Comparison of ENCODE assay signal across 8 cellular contexts in genomic region chr17:4263282-4264215, GRCh38. TPM values are rescaled to one million over a fixed set of nuclear protein-coding genes. Genes with fewer than 3 reads are reported as not detected.
DNase-seq lines count a peak whose midpoint lies in the region; ATAC-seq and TF ChIP-seq lines count a peak whose summit lies in the region.

TSS of gene ANKFY1 (minus strand) at chr17:4263979. CDS start at chr17:4263941, 38 bp downstream.

- DNase-seq in GM13976 (ENCODE audit: low spot score) (peak; percentile 99), NCI-H187 treated with DMSO at 0.1 percent for 48 hours (lab: John Stamatoyannopoulos, UW) (peak; percentile 54), T-helper 2 cell (peak; percentile 92 to 97 (median 96)), right atrium auricular region (ENCODE audit: low spot score) (peak; percentile 94), psoas muscle (peak; percentile 97 to 99)

- H3K36me3 ChIP-seq in right atrium auricular region (no peaks in the 10 kb centered on the region), psoas muscle (ENCODE audit: insufficient read depth in 1 of 2, low read depth in 1 of 2) (peaks cover 0 to 14% of the 10 kb centered on the region in 2 donors), urinary bladder (ENCODE audit: insufficient read depth) (no peaks in the 10 kb centered on the region)

- H3K4me1 ChIP-seq in right atrium auricular region: peaks cover 0 to 22% of the 10 kb centered on the region in 2 donors
- peaks cover 11% of the 10 kb centered on the region for H3K4me1 ChIP-seq in psoas muscle
- H3K4me1 ChIP-seq in urinary bladder (ENCODE audit: insufficient read depth): peaks cover 2% of the 10 kb centered on the region

- in situ Hi-C loops in GM13976 (cut with MboI; ENCODE audit: low sequenced_read_pairs, unreplicated experiment): no loop called here

- H3K9me3 ChIP-seq in right atrium auricular region (peaks cover 0 to 11% of the 10 kb centered on the region in 2 donors), psoas muscle (peaks cover 15% of the 10 kb centered on the region)

- no peaks in the 10 kb centered on the region for H3K27me3 ChIP-seq in right atrium auricular region
- H3K27me3 ChIP-seq in psoas muscle (ENCODE audit: insufficient read depth in 3 of 3, low read length in 2 of 3): no peaks in the 10 kb centered on the region

- H3K27ac ChIP-seq in angular gyrus (ENCODE audit: low read depth, low read length) (peak within 1 kb of the TSS; percentile 76), right atrium auricular region (peak within 1 kb of the TSS; percentile 75 to 84), psoas muscle (peak within 1 kb of the TSS; percentile 85), urinary bladder (ENCODE audit: low read depth) (peak within 1 kb of the TSS; percentile 72)

- ATAC-seq in HG02885 (IDR thresholded peaks at IDR 0.05; ENCODE audit: poor library complexity, unreplicated experiment) (peak; percentile 88), psoas muscle (peak; percentile 94 to 97 (median 96))

- intact Hi-C loops in psoas muscle (cut with DNase I): loop anchor here (5.0 kb wide), 1 partner anchor 46 kb away; no protein-coding TSS in a partner anchor

- TF ChIP-seq CTCF in GM13976 (IDR thresholded peaks at IDR 0.05; ENCODE audit: borderline replicate concordance, control extremely low read depth, extremely low read depth, insufficient read depth, missing control alignments) (no peak), right atrium auricular region (IDR thresholded peaks at IDR 0.05) (peak in 1 of 2 donors; percentile 23), psoas muscle (IDR thresholded peaks at IDR 0.05) (peak; percentile 8)

- peak within 1 kb of the TSS; percentile 69 to 100 for H3K4me3 ChIP-seq in right atrium auricular region
- H3K4me3 ChIP-seq in psoas muscle: peak within 1 kb of the TSS; percentile 84
- H3K4me3 ChIP-seq in urinary bladder (ENCODE audit: low read depth, low read length): peak within 1 kb of the TSS; percentile 98

- WGBS in psoas muscle, 3 donors: 0 to 1% (median 0%) methylated on average over 75 to 85 of the region's 85 CpGs
- under 1% methylated on average over 85 of the region's 85 CpGs for WGBS in urinary bladder

RNA-seq across cellular contexts. Expression of gene ANKFY1, which starts in this region (rescaled TPM):
- total RNA-seq in right atrium auricular region (10 to 100 TPM; 13.9 to 16.7 TPM), psoas muscle (10 to 100 TPM; 12.8 to 18.8 (median 16.5) TPM), urinary bladder (52.7 TPM)
- polyA plus RNA-seq in psoas muscle (10 to 100 TPM in 1 of 3 donors, 1 to 10 TPM in 2; 5.7 to 11.1 (median 6.0) TPM), urinary bladder (21.3 TPM)

Comparison
In these comparisons a context has a peak if more than half of its experiments do, and no peak if none do; other contexts are left out.
1. Peak in every context shown above with its lines: DNase-seq, ATAC-seq, H3K4me3 ChIP-seq and H3K27ac ChIP-seq.